19 cellular contexts compared by ENCODE assay signal in genomic region chr12:26825459-26826016, GRCh38.
"Had no signal": no experiment of that assay in that cellular context is flagged by ENCODE, and none has a peak within 500 bp of the region (broad histone marks: within the 10 kb centered on the region; RNA-seq: fewer than 3 reads in every experiment).

No MANE protein-coding gene starts in this region.

- H2AFZ ChIP-seq: neural progenitor cell had no signal

- H3K4me2 ChIP-seq: neural progenitor cell had no signal

- ATAC-seq: gastroesophageal sphincter, heart left ventricle had no signal

- H3K4me3 ChIP-seq: cardiac muscle cell, esophagus muscularis mucosa, gastroesophageal sphincter, heart left ventricle, left ventricle myocardium inferior, neural progenitor cell, prostate gland, right atrium auricular region, tibial artery had no signal

- DNase-seq: activated CD4-positive, alpha-beta T cell treated with anti-CD3 and anti-CD28 coated beads, Interleukin-2, amount 10 ng/mL, durations not matched to agents 7 days and 5 days; activated CD8-positive, alpha-beta memory T cell treated with anti-CD3 and anti-CD28 coated beads for 24 hours; activated CD8-positive, alpha-beta memory T cell treated with anti-CD3 and anti-CD28 coated beads, Interleukin-2, amount 50 U/mL, for 48 hours; activated gamma-delta T cell treated with Interleukin-2 at 50 U/mL for 16 hours; activated T-cell treated with anti-CD3 and anti-CD28 coated beads, Interleukin-2, amount 50 U/mL, for 48 hours; dermis blood vessel endothelial cell; effector memory CD4-positive, alpha-beta T cell; heart left ventricle; left ventricle myocardium inferior; stimulated activated CD4-positive, alpha-beta T cell treated with anti-CD3 and anti-CD28 coated beads, Interleukin-2, amount 100 ng/mL, for 24 hours; stimulated activated naive CD4-positive, alpha-beta T cell treated with Interleukin-2 at 50 U/mL for 16 hours; tibial artery had no signal

- H3K9ac ChIP-seq: neural progenitor cell had no signal

- H3K36me3 ChIP-seq: cardiac muscle cell, esophagus muscularis mucosa, gastroesophageal sphincter, left ventricle myocardium inferior, neural progenitor cell, prostate gland, right atrium auricular region, tibial artery had no signal

- FAIRE-seq: endothelial cell of umbilical vein had no signal

- H3K4me1 ChIP-seq: neural progenitor cell, prostate gland had no signal

- H3K27me3 ChIP-seq: cardiac muscle cell, esophagus muscularis mucosa, gastroesophageal sphincter, heart left ventricle, right atrium auricular region, tibial artery had no signal

- H3K9me3 ChIP-seq: esophagus muscularis mucosa, gastroesophageal sphincter, heart left ventricle, left ventricle myocardium inferior, prostate gland, right atrium auricular region, tibial artery had no signal

- H3K27ac ChIP-seq: cardiac muscle cell, esophagus muscularis mucosa, gastroesophageal sphincter, heart left ventricle, left ventricle myocardium inferior, neural progenitor cell, prostate gland, right atrium auricular region, tibial artery had no signal
